Comparison of ENCODE assay signal across 15 cellular contexts in genomic region chr11:69000391-69000790, GRCh38. TPM values are rescaled to one million over a fixed set of nuclear protein-coding genes. Genes with fewer than 3 reads are reported as not detected.
DNase-seq lines count a peak whose midpoint lies in the region; ATAC-seq and TF ChIP-seq lines count a peak whose summit lies in the region.
"Had no signal": no experiment of that assay in that cellular context is flagged by ENCODE, and none has a peak within 500 bp of the region (broad histone marks: within the 10 kb centered on the region; RNA-seq: fewer than 3 reads in every experiment).

No MANE protein-coding gene starts in this region.

- H3K36me3 ChIP-seq in esophagus muscularis mucosa (peaks cover under 1 to 25% (median 19%) of the 10 kb centered on the region in 4 donors), osteoblast (ENCODE audit: insufficient read depth, low read length) (peaks cover 3% of the 10 kb centered on the region), upper lobe of left lung (peaks cover 0 to 6% (median 0%) of the 10 kb centered on the region in 4 donors), MM.1S (replicated peaks; ENCODE audit: insufficient read depth, low read length) (no peaks in the 10 kb centered on the region)

- no peaks in the 10 kb centered on the region for H3K27me3 ChIP-seq in esophagus muscularis mucosa
- H3K27me3 ChIP-seq in osteoblast (ENCODE audit: insufficient read depth, low read length) = no peaks in the 10 kb centered on the region
- no peaks in the 10 kb centered on the region for H3K27me3 ChIP-seq in upper lobe of left lung
- peaks cover 95% of the 10 kb centered on the region for H3K27me3 ChIP-seq in MM.1S (replicated peaks; ENCODE audit: insufficient read depth, low read length)

- H3K4me2 ChIP-seq in osteoblast (ENCODE audit: insufficient read depth, low read length) (peak overlapping the region; percentile 25), MM.1S (ENCODE audit: low read depth, low read length) (no peak overlapping the region)

- peak overlapping the region; percentile 95 to 99 (median 97) for H3K27ac ChIP-seq in esophagus muscularis mucosa (replicated peaks in 1 of 4)
- H3K27ac ChIP-seq in osteoblast (ENCODE audit: low read depth, low read length) = peak overlapping the region; percentile 79
- peak overlapping the region; percentile 23 to 71 (median 63) for H3K27ac ChIP-seq in upper lobe of left lung
- H3K27ac ChIP-seq in MM.1S (ENCODE audit: low read length) = no peak overlapping the region
- H3K27ac ChIP-seq: parathyroid adenoma had no signal

- H4K20me1 ChIP-seq in osteoblast (ENCODE audit: insufficient read depth, low read length) (no peaks in the 10 kb centered on the region), MM.1S (ENCODE audit: insufficient read depth, low read length) (0 out of 2 replicates have a peak, but pooled peaks cover 3% of the 10 kb centered on the region)

- DNase-seq in activated effector memory CD4-positive, alpha-beta T cell treated with anti-CD3 and anti-CD28 coated beads, Interleukin-2, amount 50 U/mL, for 16 hours = peak; percentile 16
- no peak for DNase-seq in activated effector memory CD4-positive, alpha-beta T cell treated with Interleukin-2 at 50 U/mL for 16 hours
- DNase-seq in esophagus muscularis mucosa (ENCODE audit: extremely low spot score) (no peak), osteoblast (ENCODE audit: insufficient read length, low spot score, missing footprints) (peak; percentile 82), upper lobe of left lung (no peak), DMS153 treated with DMSO at 0.1 percent for 48 hours (lab: John Stamatoyannopoulos, UW; ENCODE audit: unreplicated experiment) (no peak), MM.1S (no peak), KG1 (lab: John Stamatoyannopoulos, UW) (no peak)
- DNase-seq: 8988T; activated CD8-positive, alpha-beta memory T cell treated with anti-CD3 and anti-CD28 coated beads, Interleukin-2, amount 50 U/mL, for 48 hours; stimulated activated CD4-positive, alpha-beta T cell treated with anti-CD3 and anti-CD28 coated beads, Interleukin-2, amount 100 ng/mL, for 24 hours had no signal

- WGBS in esophagus muscularis mucosa = 38% methylated on average over 5 of the region's 5 CpGs
- WGBS in upper lobe of left lung, 2 donors = 80 to 82% methylated on average over 5 of the region's 5 CpGs

- H2AFZ ChIP-seq in osteoblast (ENCODE audit: low read length) (peak overlapping the region; percentile 60), MM.1S (ENCODE audit: low read length) (no peak overlapping the region)
- H2AFZ ChIP-seq: parathyroid adenoma had no signal

- TF ChIP-seq POLR2A in esophagus muscularis mucosa (IDR thresholded peaks at IDR 0.05; ENCODE audit: low read depth) (no peak), upper lobe of left lung (IDR thresholded peaks at IDR 0.05) (no peak)

- H3K79me2 ChIP-seq in osteoblast (ENCODE audit: insufficient read depth, low read length) (no peaks in the 10 kb centered on the region), MM.1S (ENCODE audit: low read length) (no peaks in the 10 kb centered on the region)
- H3K79me2 ChIP-seq: parathyroid adenoma had no signal

- intact Hi-C loops in esophagus muscularis mucosa (cut with DNase I) = loop anchor here (5.0 kb wide), 1 partner anchor 53 kb away; no protein-coding TSS in a partner anchor

- peaks cover 41 to 83% (median 81%) of the 10 kb centered on the region in 4 donors for H3K4me1 ChIP-seq in esophagus muscularis mucosa
- H3K4me1 ChIP-seq in osteoblast (ENCODE audit: insufficient read depth, low read length) = peaks cover 23% of the 10 kb centered on the region
- H3K4me1 ChIP-seq in upper lobe of left lung = peaks cover 5 to 18% (median 7%) of the 10 kb centered on the region in 4 donors
- no peaks in the 10 kb centered on the region for H3K4me1 ChIP-seq in MM.1S (ENCODE audit: low read length)
- H3K4me1 ChIP-seq: parathyroid adenoma had no signal

- ATAC-seq in upper lobe of left lung (ENCODE audit: low FRiP score in 2 of 2) = no peak

- no peaks in the 10 kb centered on the region for H3K9me2 ChIP-seq in MM.1S (replicated peaks; ENCODE audit: insufficient read depth, low read length)

- H3F3A ChIP-seq in MM.1S (ENCODE audit: insufficient read depth, low read length) = no peaks in the 10 kb centered on the region

- no peak overlapping the region for H3K9ac ChIP-seq in MM.1S (ENCODE audit: low read length)
- H3K9ac ChIP-seq: parathyroid adenoma had no signal

- TF ChIP-seq CTCF in esophagus muscularis mucosa (IDR thresholded peaks at IDR 0.05) (no peak), osteoblast (IDR thresholded peaks at IDR 0.05; ENCODE audit: extremely low read depth, low read depth, low read length) (no peak), upper lobe of left lung (IDR thresholded peaks at IDR 0.05) (no peak), MM.1S (IDR thresholded peaks at IDR 0.05; ENCODE audit: low read length) (no peak)

- H3K9me3 ChIP-seq in esophagus muscularis mucosa (no peaks in the 10 kb centered on the region), osteoblast (ENCODE audit: low read depth, low read length) (no peaks in the 10 kb centered on the region), upper lobe of left lung (no peaks in the 10 kb centered on the region), MM.1S (replicated peaks; ENCODE audit: insufficient read depth, low read length) (no peaks in the 10 kb centered on the region)

- H3K4me3 ChIP-seq in esophagus muscularis mucosa (peak overlapping the region in 1 of 4 donors; percentile 14), osteoblast (ENCODE audit: insufficient read depth, low read length) (peak overlapping the region; percentile 4), upper lobe of left lung (no peak overlapping the region), MM.1S (ENCODE audit: low read length) (no peak overlapping the region)

- no peak for TF ChIP-seq EP300 in esophagus muscularis mucosa (IDR thresholded peaks at IDR 0.05)
- no peak for TF ChIP-seq EP300 in upper lobe of left lung (IDR thresholded peaks at IDR 0.05)

RNA-seq across cellular contexts. Expression of gene MRGPRF, which starts 12.7 kb away (rescaled TPM):
- total RNA-seq in esophagus muscularis mucosa (100 to 1,000 TPM in 3 of 4 donors, 10 to 100 TPM in 1; 77.9 to 206 (median 126) TPM), osteoblast (39.4 and 41.5 TPM in 2 replicates), upper lobe of left lung (10 to 100 TPM in 3 of 6 donors, 1 to 10 TPM in 3; 3.0 to 16.2 (median 10.7) TPM)
- total RNA-seq: CD4-positive, alpha-beta T cell had no signal

RNA-seq across cellular contexts. Expression of gene MRGPRD, which starts 19.6 kb away (rescaled TPM):
- total RNA-seq in esophagus muscularis mucosa (1 to 10 TPM in 1 of 4 donors, under 1 TPM in 2, not detected in 1; 0.32 to 2.5 (median 0.66) TPM), osteoblast (not detected in 2 replicates), upper lobe of left lung (not detected)
- total RNA-seq: CD4-positive, alpha-beta T cell; esophagus mucosa; lung microvascular endothelial cell had no signal

RNA-seq across cellular contexts. Expression of gene TPCN2, which starts 48.3 kb away (rescaled TPM):
- 10 to 100 TPM; 18.7 to 34.5 (median 24.7) TPM for total RNA-seq in esophagus muscularis mucosa
- total RNA-seq in osteoblast = 14.1 and 17.4 TPM in 2 replicates
- 10 to 100 TPM; 12.5 to 61.8 (median 18.8) TPM for total RNA-seq in upper lobe of left lung

Comparison
In these comparisons a context has a peak if more than half of its experiments do, and no peak if none do; other contexts are left out.
1. DNase-seq: peak in activated effector memory CD4-positive, alpha-beta T cell treated with anti-CD3 and anti-CD28 coated beads, Interleukin-2, amount 50 U/mL, for 16 hours (single experiment) and osteoblast (single experiment); none in activated effector memory CD4-positive, alpha-beta T cell treated with Interleukin-2 at 50 U/mL for 16 hours (single experiment), esophagus muscularis mucosa (single experiment), upper lobe of left lung (0 of 2), DMS153 treated with DMSO at 0.1 percent for 48 hours (single experiment), MM.1S (single experiment) and KG1 (single experiment).